In the genomic region with DNA sequence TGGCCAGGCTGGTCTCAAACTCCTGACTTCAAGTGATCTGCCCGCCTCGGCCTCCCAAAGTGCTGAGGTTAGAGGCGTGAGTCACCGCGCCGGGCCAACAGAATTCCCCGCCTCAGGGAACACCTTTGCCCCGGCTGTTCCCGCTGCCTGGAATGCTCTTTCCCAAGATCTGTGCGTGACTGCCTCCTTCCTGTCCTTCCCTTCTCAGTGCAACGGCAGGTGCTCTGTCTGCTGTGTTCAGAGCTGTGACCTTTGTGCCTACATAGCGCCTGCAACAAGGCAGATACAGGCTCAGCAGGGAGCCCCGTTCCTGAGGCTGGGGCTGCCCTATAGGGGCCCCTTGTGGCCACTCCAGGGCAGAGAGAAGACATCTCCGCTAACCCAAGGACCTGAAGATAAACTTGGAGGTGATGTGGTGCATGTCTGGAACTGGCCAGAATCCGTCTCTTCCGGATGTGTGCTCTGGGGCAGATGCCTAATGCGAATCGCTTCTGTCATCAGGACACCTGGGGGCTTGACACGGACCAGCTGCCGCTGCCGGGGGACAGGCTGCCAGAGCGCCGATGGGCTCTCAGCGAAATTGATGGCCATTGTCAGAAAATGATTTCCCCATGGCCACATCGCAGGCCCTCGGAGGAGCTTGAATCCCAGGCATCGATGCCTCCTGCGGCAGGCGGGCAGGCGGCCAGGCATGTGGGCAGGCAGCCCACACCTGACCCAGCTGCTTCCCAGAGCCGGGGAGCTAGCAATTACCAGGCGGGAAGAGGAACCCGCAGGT, we compare ENCODE assay signal across 1 cellular context.
TF ChIP-seq lines count a peak whose summit lies in the region.

No MANE protein-coding gene starts in this region.

TF ChIP-seq in HepG2, 621 proteins besides CTCF, POLR2A, EP300 and RAD21 (continued from another document and continues in another):
- peak; percentile 97 for TF ChIP-seq PHF21A (CRISPR knock-in tag; IDR thresholded peaks at IDR 0.05)
- TF ChIP-seq NR2F1 (CRISPR knock-in tag; IDR thresholded peaks at IDR 0.05) = peak; percentile 76 to 79; a peak in 3 of 4 replicates
- TF ChIP-seq ZNF674 (CRISPR knock-in tag; IDR thresholded peaks at IDR 0.05; ENCODE audit: low read depth) = no peak
- no peak for TF ChIP-seq NPAS2 (CRISPR knock-in tag; IDR thresholded peaks at IDR 0.05; ENCODE audit: borderline replicate concordance)
- TF ChIP-seq ARHGAP35 (CRISPR knock-in tag; IDR thresholded peaks at IDR 0.05; ENCODE audit: borderline replicate concordance) = no peak
- TF ChIP-seq ZNF775 (CRISPR knock-in tag; IDR thresholded peaks at IDR 0.05; ENCODE audit: borderline replicate concordance) = 0 out of 2 replicates have a peak, but pooled peaks have one; percentile 70
- TF ChIP-seq ZNF776 (CRISPR knock-in tag; IDR thresholded peaks at IDR 0.05) = no peak; the same call in 1 of the 2 replicates
- TF ChIP-seq, protein P1, sequence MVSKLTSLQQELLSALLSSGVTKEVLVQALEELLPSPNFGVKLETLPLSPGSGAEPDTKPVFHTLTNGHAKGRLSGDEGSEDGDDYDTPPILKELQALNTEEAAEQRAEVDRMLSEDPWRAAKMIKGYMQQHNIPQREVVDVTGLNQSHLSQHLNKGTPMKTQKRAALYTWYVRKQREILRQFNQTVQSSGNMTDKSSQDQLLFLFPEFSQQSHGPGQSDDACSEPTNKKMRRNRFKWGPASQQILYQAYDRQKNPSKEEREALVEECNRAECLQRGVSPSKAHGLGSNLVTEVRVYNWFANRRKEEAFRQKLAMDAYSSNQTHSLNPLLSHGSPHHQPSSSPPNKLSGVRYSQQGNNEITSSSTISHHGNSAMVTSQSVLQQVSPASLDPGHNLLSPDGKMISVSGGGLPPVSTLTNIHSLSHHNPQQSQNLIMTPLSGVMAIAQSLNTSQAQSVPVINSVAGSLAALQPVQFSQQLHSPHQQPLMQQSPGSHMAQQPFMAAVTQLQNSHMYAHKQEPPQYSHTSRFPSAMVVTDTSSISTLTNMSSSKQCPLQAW (CRISPR knock-in tag; IDR thresholded peaks at IDR 0.05) = peak; percentile 97
- TF ChIP-seq NCOA5 (CRISPR knock-in tag; IDR thresholded peaks at IDR 0.05) = no peak
- TF ChIP-seq, protein P2, sequence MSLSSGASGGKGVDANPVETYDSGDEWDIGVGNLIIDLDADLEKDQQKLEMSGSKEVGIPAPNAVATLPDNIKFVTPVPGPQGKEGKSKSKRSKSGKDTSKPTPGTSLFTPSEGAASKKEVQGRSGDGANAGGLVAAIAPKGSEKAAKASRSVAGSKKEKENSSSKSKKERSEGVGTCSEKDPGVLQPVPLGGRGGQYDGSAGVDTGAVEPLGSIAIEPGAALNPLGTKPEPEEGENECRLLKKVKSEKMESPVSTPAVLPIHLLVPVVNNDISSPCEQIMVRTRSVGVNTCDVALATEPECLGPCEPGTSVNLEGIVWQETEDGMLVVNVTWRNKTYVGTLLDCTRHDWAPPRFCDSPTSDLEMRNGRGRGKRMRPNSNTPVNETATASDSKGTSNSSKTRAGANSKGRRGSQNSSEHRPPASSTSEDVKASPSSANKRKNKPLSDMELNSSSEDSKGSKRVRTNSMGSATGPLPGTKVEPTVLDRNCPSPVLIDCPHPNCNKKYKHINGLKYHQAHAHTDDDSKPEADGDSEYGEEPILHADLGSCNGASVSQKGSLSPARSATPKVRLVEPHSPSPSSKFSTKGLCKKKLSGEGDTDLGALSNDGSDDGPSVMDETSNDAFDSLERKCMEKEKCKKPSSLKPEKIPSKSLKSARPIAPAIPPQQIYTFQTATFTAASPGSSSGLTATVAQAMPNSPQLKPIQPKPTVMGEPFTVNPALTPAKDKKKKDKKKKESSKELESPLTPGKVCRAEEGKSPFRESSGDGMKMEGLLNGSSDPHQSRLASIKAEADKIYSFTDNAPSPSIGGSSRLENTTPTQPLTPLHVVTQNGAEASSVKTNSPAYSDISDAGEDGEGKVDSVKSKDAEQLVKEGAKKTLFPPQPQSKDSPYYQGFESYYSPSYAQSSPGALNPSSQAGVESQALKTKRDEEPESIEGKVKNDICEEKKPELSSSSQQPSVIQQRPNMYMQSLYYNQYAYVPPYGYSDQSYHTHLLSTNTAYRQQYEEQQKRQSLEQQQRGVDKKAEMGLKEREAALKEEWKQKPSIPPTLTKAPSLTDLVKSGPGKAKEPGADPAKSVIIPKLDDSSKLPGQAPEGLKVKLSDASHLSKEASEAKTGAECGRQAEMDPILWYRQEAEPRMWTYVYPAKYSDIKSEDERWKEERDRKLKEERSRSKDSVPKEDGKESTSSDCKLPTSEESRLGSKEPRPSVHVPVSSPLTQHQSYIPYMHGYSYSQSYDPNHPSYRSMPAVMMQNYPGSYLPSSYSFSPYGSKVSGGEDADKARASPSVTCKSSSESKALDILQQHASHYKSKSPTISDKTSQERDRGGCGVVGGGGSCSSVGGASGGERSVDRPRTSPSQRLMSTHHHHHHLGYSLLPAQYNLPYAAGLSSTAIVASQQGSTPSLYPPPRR (CRISPR knock-in tag; IDR thresholded peaks at IDR 0.05; ENCODE audit: borderline replicate concordance) = peak; percentile 68; the same call in 1 of the 2 replicates
- TF ChIP-seq SATB2 (CRISPR knock-in tag; IDR thresholded peaks at IDR 0.05) = no peak
- TF ChIP-seq, protein P3, sequence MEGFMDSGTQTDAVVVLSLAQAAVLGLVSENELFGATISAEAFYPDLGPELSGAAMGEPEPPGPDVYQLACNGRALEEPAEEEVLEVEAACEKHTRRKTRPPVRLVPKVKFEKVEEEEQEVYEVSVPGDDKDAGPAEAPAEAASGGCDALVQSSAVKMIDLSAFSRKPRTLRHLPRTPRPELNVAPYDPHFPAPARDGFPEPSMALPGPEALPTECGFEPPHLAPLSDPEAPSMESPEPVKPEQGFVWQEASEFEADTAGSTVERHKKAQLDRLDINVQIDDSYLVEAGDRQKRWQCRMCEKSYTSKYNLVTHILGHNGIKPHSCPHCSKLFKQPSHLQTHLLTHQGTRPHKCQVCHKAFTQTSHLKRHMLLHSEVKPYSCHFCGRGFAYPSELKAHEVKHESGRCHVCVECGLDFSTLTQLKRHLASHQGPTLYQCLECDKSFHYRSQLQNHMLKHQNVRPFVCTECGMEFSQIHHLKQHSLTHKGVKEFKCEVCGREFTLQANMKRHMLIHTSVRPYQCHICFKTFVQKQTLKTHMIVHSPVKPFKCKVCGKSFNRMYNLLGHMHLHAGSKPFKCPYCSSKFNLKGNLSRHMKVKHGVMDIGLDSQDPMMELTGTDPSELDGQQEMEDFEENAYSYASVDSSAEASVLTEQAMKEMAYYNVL (CRISPR knock-in tag; IDR thresholded peaks at IDR 0.05; ENCODE audit: borderline replicate concordance) = peak; percentile 82
- TF ChIP-seq PCBP1 (IDR thresholded peaks at IDR 0.05; ENCODE audit: borderline replicate concordance, low read depth, low read length) = no peak
- peak; percentile 74; the same call in 1 of the 2 replicates for TF ChIP-seq ZNF343 (CRISPR knock-in tag; IDR thresholded peaks at IDR 0.05)
- TF ChIP-seq ZNF737 (CRISPR knock-in tag; IDR thresholded peaks at IDR 0.05; ENCODE audit: borderline replicate concordance) = no peak
- TF ChIP-seq, protein P4, sequence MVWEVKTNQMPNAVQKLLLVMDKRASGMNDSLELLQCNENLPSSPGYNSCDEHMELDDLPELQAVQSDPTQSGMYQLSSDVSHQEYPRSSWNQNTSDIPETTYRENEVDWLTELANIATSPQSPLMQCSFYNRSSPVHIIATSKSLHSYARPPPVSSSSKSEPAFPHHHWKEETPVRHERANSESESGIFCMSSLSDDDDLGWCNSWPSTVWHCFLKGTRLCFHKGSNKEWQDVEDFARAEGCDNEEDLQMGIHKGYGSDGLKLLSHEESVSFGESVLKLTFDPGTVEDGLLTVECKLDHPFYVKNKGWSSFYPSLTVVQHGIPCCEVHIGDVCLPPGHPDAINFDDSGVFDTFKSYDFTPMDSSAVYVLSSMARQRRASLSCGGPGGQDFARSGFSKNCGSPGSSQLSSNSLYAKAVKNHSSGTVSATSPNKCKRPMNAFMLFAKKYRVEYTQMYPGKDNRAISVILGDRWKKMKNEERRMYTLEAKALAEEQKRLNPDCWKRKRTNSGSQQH (CRISPR knock-in tag; IDR thresholded peaks at IDR 0.05; ENCODE audit: low read depth) = no peak
- TF ChIP-seq, protein P5, sequence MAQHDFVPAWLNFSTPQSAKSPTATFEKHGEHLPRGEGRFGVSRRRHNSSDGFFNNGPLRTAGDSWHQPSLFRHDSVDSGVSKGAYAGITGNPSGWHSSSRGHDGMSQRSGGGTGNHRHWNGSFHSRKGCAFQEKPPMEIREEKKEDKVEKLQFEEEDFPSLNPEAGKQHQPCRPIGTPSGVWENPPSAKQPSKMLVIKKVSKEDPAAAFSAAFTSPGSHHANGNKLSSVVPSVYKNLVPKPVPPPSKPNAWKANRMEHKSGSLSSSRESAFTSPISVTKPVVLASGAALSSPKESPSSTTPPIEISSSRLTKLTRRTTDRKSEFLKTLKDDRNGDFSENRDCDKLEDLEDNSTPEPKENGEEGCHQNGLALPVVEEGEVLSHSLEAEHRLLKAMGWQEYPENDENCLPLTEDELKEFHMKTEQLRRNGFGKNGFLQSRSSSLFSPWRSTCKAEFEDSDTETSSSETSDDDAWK (CRISPR knock-in tag; IDR thresholded peaks at IDR 0.05) = no peak
- TF ChIP-seq, protein P6, sequence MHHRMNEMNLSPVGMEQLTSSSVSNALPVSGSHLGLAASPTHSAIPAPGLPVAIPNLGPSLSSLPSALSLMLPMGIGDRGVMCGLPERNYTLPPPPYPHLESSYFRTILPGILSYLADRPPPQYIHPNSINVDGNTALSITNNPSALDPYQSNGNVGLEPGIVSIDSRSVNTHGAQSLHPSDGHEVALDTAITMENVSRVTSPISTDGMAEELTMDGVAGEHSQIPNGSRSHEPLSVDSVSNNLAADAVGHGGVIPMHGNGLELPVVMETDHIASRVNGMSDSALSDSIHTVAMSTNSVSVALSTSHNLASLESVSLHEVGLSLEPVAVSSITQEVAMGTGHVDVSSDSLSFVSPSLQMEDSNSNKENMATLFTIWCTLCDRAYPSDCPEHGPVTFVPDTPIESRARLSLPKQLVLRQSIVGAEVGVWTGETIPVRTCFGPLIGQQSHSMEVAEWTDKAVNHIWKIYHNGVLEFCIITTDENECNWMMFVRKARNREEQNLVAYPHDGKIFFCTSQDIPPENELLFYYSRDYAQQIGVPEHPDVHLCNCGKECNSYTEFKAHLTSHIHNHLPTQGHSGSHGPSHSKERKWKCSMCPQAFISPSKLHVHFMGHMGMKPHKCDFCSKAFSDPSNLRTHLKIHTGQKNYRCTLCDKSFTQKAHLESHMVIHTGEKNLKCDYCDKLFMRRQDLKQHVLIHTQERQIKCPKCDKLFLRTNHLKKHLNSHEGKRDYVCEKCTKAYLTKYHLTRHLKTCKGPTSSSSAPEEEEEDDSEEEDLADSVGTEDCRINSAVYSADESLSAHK (CRISPR knock-in tag; IDR thresholded peaks at IDR 0.05; ENCODE audit: borderline replicate concordance) = no peak
- TF ChIP-seq HOXD1 (CRISPR knock-in tag; IDR thresholded peaks at IDR 0.05) = no peak
- TF ChIP-seq, protein P7, sequence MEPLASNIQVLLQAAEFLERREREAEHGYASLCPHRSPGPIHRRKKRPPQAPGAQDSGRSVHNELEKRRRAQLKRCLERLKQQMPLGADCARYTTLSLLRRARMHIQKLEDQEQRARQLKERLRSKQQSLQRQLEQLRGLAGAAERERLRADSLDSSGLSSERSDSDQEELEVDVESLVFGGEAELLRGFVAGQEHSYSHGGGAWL (CRISPR knock-in tag; IDR thresholded peaks at IDR 0.05) = no peak
- TF ChIP-seq EZH2 (conservative IDR thresholded peaks at IDR 0.05; ENCODE audit: low read depth, low read length) = no peak
- TF ChIP-seq, protein P8, sequence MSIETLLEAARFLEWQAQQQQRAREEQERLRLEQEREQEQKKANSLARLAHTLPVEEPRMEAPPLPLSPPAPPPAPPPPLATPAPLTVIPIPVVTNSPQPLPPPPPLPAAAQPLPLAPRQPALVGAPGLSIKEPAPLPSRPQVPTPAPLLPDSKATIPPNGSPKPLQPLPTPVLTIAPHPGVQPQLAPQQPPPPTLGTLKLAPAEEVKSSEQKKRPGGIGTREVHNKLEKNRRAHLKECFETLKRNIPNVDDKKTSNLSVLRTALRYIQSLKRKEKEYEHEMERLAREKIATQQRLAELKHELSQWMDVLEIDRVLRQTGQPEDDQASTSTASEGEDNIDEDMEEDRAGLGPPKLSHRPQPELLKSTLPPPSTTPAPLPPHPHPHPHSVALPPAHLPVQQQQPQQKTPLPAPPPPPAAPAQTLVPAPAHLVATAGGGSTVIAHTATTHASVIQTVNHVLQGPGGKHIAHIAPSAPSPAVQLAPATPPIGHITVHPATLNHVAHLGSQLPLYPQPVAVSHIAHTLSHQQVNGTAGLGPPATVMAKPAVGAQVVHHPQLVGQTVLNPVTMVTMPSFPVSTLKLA (IDR thresholded peaks at IDR 0.05) = no peak
- TF ChIP-seq ZNF484 (CRISPR knock-in tag; IDR thresholded peaks at IDR 0.05; ENCODE audit: borderline replicate concordance, low read depth) = 0 out of 2 replicates have a peak, but pooled peaks have one; percentile 32
- no peak for TF ChIP-seq ZNF143 (CRISPR knock-in tag; IDR thresholded peaks at IDR 0.05)
- TF ChIP-seq, protein P9, sequence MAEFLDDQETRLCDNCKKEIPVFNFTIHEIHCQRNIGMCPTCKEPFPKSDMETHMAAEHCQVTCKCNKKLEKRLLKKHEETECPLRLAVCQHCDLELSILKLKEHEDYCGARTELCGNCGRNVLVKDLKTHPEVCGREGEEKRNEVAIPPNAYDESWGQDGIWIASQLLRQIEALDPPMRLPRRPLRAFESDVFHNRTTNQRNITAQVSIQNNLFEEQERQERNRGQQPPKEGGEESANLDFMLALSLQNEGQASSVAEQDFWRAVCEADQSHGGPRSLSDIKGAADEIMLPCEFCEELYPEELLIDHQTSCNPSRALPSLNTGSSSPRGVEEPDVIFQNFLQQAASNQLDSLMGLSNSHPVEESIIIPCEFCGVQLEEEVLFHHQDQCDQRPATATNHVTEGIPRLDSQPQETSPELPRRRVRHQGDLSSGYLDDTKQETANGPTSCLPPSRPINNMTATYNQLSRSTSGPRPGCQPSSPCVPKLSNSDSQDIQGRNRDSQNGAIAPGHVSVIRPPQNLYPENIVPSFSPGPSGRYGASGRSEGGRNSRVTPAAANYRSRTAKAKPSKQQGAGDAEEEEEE (CRISPR knock-in tag; IDR thresholded peaks at IDR 0.05; ENCODE audit: borderline replicate concordance) = no peak
- TF ChIP-seq ZNF562 (CRISPR knock-in tag; IDR thresholded peaks at IDR 0.05; ENCODE audit: borderline replicate concordance) = no peak
- peak; percentile 68; the same call in 1 of the 2 replicates for TF ChIP-seq NRL (CRISPR knock-in tag; IDR thresholded peaks at IDR 0.05; ENCODE audit: borderline replicate concordance)
- TF ChIP-seq POLR2G (IDR thresholded peaks at IDR 0.05; ENCODE audit: low read depth, low read length) = no peak
